In the genomic region with DNA sequence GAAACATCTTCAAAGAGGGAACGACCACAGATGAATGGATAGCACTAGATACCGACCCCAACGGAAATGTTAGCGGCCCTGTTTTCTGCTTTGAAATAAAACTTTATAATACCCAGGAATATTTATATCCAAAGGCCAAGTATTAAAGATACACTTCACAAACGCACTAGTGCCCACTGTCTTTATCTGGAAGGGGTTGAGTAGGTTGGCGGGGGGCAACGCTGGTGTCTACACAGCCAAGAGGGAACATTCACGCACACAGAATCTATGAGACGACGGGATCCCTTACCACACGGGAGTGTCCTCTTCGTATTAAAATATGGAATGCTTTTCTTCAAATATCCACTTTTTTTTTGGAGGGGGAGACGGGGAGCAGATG, we compare ENCODE assay signal across 18 cellular contexts. TPM values are rescaled to one million over a fixed set of nuclear protein-coding genes. Genes with fewer than 3 reads are reported as not detected.
DNase-seq lines count a peak whose midpoint lies in the region; ATAC-seq and TF ChIP-seq lines count a peak whose summit lies in the region.
"Had no signal": no experiment of that assay in that cellular context is flagged by ENCODE, and none has a peak within 500 bp of the region (broad histone marks: within the 10 kb centered on the region; RNA-seq: fewer than 3 reads in every experiment).

No MANE protein-coding gene starts in this region.

- no peak overlapping the region for H3K27ac Mint-ChIP-seq in MCF 10A (ENCODE audit: low read depth, unreplicated experiment)

- H3K4me1 ChIP-seq in breast epithelium (no peaks in the 10 kb centered on the region), ascending aorta (peaks cover 0 to 13% of the 10 kb centered on the region in 2 donors), thoracic aorta (ENCODE audit: control insufficient read depth in 1 of 2, low read depth in 2 of 2) (peaks cover 8 to 37% of the 10 kb centered on the region in 2 donors)

- no peak overlapping the region for H3K4me3 Mint-ChIP-seq in MCF 10A (ENCODE audit: unreplicated experiment)
- H3K4me3 Mint-ChIP-seq: activated naive CD8-positive, alpha-beta T cell treated with anti-CD3 and anti-CD28 coated beads, Interleukin-2, amount 50 U/mL, for 24 hours had no signal

- ATAC-seq in thoracic aorta (ENCODE audit: insufficient number of reproducible peaks, low FRiP score, low read depth) (no peak), HG03378 (IDR thresholded peaks at IDR 0.05; ENCODE audit: unreplicated experiment) (no peak), GM21576 (IDR thresholded peaks at IDR 0.05; ENCODE audit: unreplicated experiment) (no peak)
- ATAC-seq: activated naive CD8-positive, alpha-beta T cell treated with anti-CD3 and anti-CD28 coated beads, Interleukin-2, amount 50 U/mL, for 24 hours; gastrocnemius medialis; left lung; Panc1 had no signal

- no peak for DNase-seq in breast epithelium (ENCODE audit: low spot score in 2 of 2)
- no peak for DNase-seq in MCF 10A (ENCODE audit: unreplicated experiment)
- DNase-seq in ascending aorta (ENCODE audit: low spot score in 2 of 2): no peak
- peak; percentile 26 for DNase-seq in left kidney (ENCODE audit: low read depth, low spot score)
- no peak for DNase-seq in thoracic aorta (ENCODE audit: low spot score)
- no peak for DNase-seq in LoVo (ENCODE audit: low spot score)
- DNase-seq: activated naive CD8-positive, alpha-beta T cell treated with anti-CD3 and anti-CD28 coated beads, Interleukin-2, amount 50 U/mL, for 24 hours; gastrocnemius medialis; IMR-90; left lung; NCI-H1105 treated with DMSO at 0.1 percent for 48 hours; NCI-H446 treated with DMSO at 0.1 percent for 48 hours had no signal

- H3K27me3 Mint-ChIP-seq in MCF 10A (ENCODE audit: insufficient read depth, unreplicated experiment): no peaks in the 10 kb centered on the region

- CTCF ChIA-PET in MCF 10A (lab: Yijun Ruan, JAX): no interaction called here

- H3K36me3 ChIP-seq in breast epithelium (no peaks in the 10 kb centered on the region), ascending aorta (peaks cover 0 to 10% of the 10 kb centered on the region in 2 donors), thoracic aorta (no peaks in the 10 kb centered on the region)
- H3K36me3 ChIP-seq: gastrocnemius medialis, left lung, neutrophil had no signal

- no peak for TF ChIP-seq POLR2A in breast epithelium (IDR thresholded peaks at IDR 0.05)

- BruUV-seq in MCF 10A (replicated peaks; lab: Mats Ljungman, UMichigan): no TSS peak

- TF ChIP-seq CTCF in breast epithelium (IDR thresholded peaks at IDR 0.05): no peak
- no peak for TF ChIP-seq CTCF in MCF 10A (IDR thresholded peaks at IDR 0.05; ENCODE audit: unreplicated experiment)
- TF ChIP-seq CTCF in ascending aorta (IDR thresholded peaks at IDR 0.05): no peak
- no peak for TF ChIP-seq CTCF in thoracic aorta (IDR thresholded peaks at IDR 0.05)

- peaks cover 6% of the 10 kb centered on the region for H3K36me3 Mint-ChIP-seq in MCF 10A (ENCODE audit: insufficient read depth, unreplicated experiment)

- H3K4me1 Mint-ChIP-seq in MCF 10A (ENCODE audit: insufficient read depth, unreplicated experiment): no peaks in the 10 kb centered on the region

- POLR2A ChIA-PET in MCF 10A (lab: Yijun Ruan, JAX): no interaction called here

- H3K27me3 ChIP-seq in breast epithelium (peaks cover 4 to 95% of the 10 kb centered on the region in 2 donors), ascending aorta (no peaks in the 10 kb centered on the region), thoracic aorta (replicated peaks; ENCODE audit: insufficient read depth) (no peaks in the 10 kb centered on the region)

- H3K27ac ChIP-seq in breast epithelium (peak overlapping the region; percentile 45 to 91), ascending aorta (peak overlapping the region; percentile 96 to 97), thoracic aorta (peak overlapping the region; percentile 88 to 95)
- H3K27ac ChIP-seq: left lung, neutrophil had no signal

- peaks cover 5% of the 10 kb centered on the region for H3K9me3 Mint-ChIP-seq in MCF 10A (ENCODE audit: unreplicated experiment)

- H3K4me3 ChIP-seq in breast epithelium (peak overlapping the region; percentile 55 to 83 (median 59)), ascending aorta (peak overlapping the region; percentile 61 to 93), thoracic aorta (peak overlapping the region; percentile 76)
- H3K4me3 ChIP-seq: left lung had no signal

- H3K9me3 ChIP-seq in breast epithelium (no peaks in the 10 kb centered on the region), ascending aorta (no peaks in the 10 kb centered on the region), thoracic aorta (no peaks in the 10 kb centered on the region)
- H3K9me3 ChIP-seq: gastrocnemius medialis, left lung, neutrophil had no signal

- intact Hi-C loops in breast epithelium (cut with DNase I; ENCODE audit: low total_unique reads) (no loop called here), MCF 10A (cut with micrococcal nuclease) (no loop called here), ascending aorta (cut with DNase I) (loop anchor here (5.0 kb wide), 2 partner anchors 194 to 221 kb away; a partner anchor contains a TSS)

RNA-seq across cellular contexts. Expression of a gene that starts 3.3 kb away (rescaled TPM):
- total RNA-seq in breast epithelium (10 to 100 TPM; 10.5 to 29.6 (median 12.8) TPM), MCF 10A (2022) (not detected in 2 replicates), ascending aorta (6.0 TPM), thoracic aorta (10 to 100 TPM; 25.7 to 28.2 TPM)
- total RNA-seq: activated CD8-positive, alpha-beta memory T cell treated with anti-CD3 and anti-CD28 coated beads for 36 hours; dermis microvascular lymphatic vessel endothelial cell; left lung had no signal
